ENCODE assay signal across 8 cellular contexts in genomic region chr3:172836390-172836997, GRCh38.
A peak's percentile ranks its signal among the peaks of the same experiment; 100 is the strongest.
DNase-seq lines count a peak whose midpoint lies in the region; ATAC-seq, FAIRE-seq and TF ChIP-seq lines count a peak whose summit lies in the region.

No MANE protein-coding gene starts in this region.

- H3K4me1 ChIP-seq in K562 (replicated peaks in 1 of 2; ENCODE audit: control insufficient read depth in 2 of 2, insufficient read depth in 2 of 2, low read length in 2 of 2) = peaks cover 0 to 4% of the 10 kb centered on the region in 2 experiments; a peak in 1 of 5 replicates

- CTCF ChIA-PET in K562 (lab: Yijun Ruan, JAX; ENCODE audit: low intra/inter-chr PET ratio) = interaction anchor here (0.6 kb wide), 1 partner anchor 14 kb away, joined by 3 read pairs; no protein-coding TSS in a partner anchor

- no peak overlapping the region for H3K27ac Mint-ChIP-seq in activated T-cell treated with anti-CD3 and anti-CD28 coated beads, Interleukin-2, amount 50 U/mL, for 72 hours

- no peak overlapping the region for H3K4me3 Mint-ChIP-seq in activated T-cell treated with anti-CD3 and anti-CD28 coated beads, Interleukin-2, amount 50 U/mL, for 72 hours

- H3K27ac ChIP-seq in K562 (ENCODE audit: extremely low read depth, low read depth, low read length) = no peak overlapping the region

- H3K79me2 ChIP-seq in K562 (ENCODE audit: control insufficient read depth, insufficient read depth, low read length) = no peaks in the 10 kb centered on the region

- DNase-seq in activated T-cell treated with anti-CD3 and anti-CD28 coated beads, Interleukin-2, amount 50 U/mL, for 72 hours = peak; percentile 9 to 13
- no peak for DNase-seq in activated T-cell treated with anti-CD3 and anti-CD28 coated beads, Interleukin-2, amount 50 U/mL, for 48 hours
- DNase-seq in NCI-H2227 treated with DMSO at 0.1 percent for 48 hours (lab: John Stamatoyannopoulos, UW) (peak; percentile 46), K562 (ENCODE audit: extremely low read depth in 1 of 4, low spot score in 3 of 4) (peak; percentile 23 to 76 (median 30)), kidney epithelial cell (ENCODE audit: low read depth) (no peak), amniotic stem cell (lab: John Stamatoyannopoulos, UW) (no peak)

- WGBS in K562 (ENCODE audit: insufficient coverage, low coverage, missing lambda C conversion rate) = 20% methylated on average over 6 of the region's 6 CpGs

- no peaks in the 10 kb centered on the region for H3K36me3 ChIP-seq in K562 (ENCODE audit: control insufficient read depth, insufficient read depth, low read length)
- H3K36me3 ChIP-seq in kidney epithelial cell (ENCODE audit: control insufficient read depth, insufficient read depth, low read length) = no peaks in the 10 kb centered on the region

- POLR2A ChIA-PET in K562 (lab: Yijun Ruan, JAX) = interaction anchor here (1.1 kb wide), 1 partner anchor 9 kb away, joined by 3 read pairs; no protein-coding TSS in a partner anchor

- H3K4me3 ChIP-seq in K562 (no peak overlapping the region), kidney epithelial cell (ENCODE audit: low read depth, low read length) (no peak overlapping the region)

- peak; percentile 76 to 89 for TF ChIP-seq RAD21 in K562 (CRISPR knock-in tag; conservative IDR thresholded peaks at IDR 0.05 in 1 of 2, IDR thresholded peaks at IDR 0.05 in 1 of 2)

- H3K27me3 ChIP-seq in K562 (ENCODE audit: control insufficient read depth in 2 of 2, insufficient read depth in 2 of 2, low read length in 2 of 2) (no peaks in the 10 kb centered on the region), kidney epithelial cell (ENCODE audit: control insufficient read depth, insufficient read depth, low read length) (no peaks in the 10 kb centered on the region)

- no peak for TF ChIP-seq EP300 in K562 (IDR thresholded peaks at IDR 0.05; ENCODE audit: low read length)

- no peaks in the 10 kb centered on the region for H4K20me1 ChIP-seq in K562 (replicated peaks; ENCODE audit: control insufficient read depth, insufficient read depth, low read length)

- ATAC-seq in activated T-cell treated with anti-CD3 and anti-CD28 coated beads, Interleukin-2, amount 50 U/mL, for 72 hours (replicated peaks in 1 of 2) = no peak
- ATAC-seq in HG02884 (IDR thresholded peaks at IDR 0.05; ENCODE audit: unreplicated experiment) = peak; percentile 65
- ATAC-seq in K562 = peak; percentile 89
- no peak for ATAC-seq in HG02970 (IDR thresholded peaks at IDR 0.05; ENCODE audit: low FRiP score, unreplicated experiment)

- no TSS peak for BruUV-seq in K562 (replicated peaks; lab: Mats Ljungman, UMichigan)

- TF ChIP-seq POLR2A in K562 (conservative IDR thresholded peaks at IDR 0.05) = no peak

- in situ Hi-C loops in K562 (cut with MboI) = no loop called here

- peak; percentile 83 for FAIRE-seq in K562 (lab: Jason Lieb, UNC)

- TF ChIP-seq CTCF in K562 (IDR thresholded peaks at IDR 0.05 in 2 of 3, conservative IDR thresholded peaks at IDR 0.05 in 1 of 3; ENCODE audit: insufficient read depth in 2 of 3, low read depth in 1 of 3, low read length in 3 of 3) (peak; percentile 37 to 73 (median 65); a peak in 5 of 6 replicates), kidney epithelial cell (IDR thresholded peaks at IDR 0.05; ENCODE audit: insufficient read depth, low read length, poor library complexity, severe bottlenecking) (peak; percentile 80)

- no peak overlapping the region for H3K4me2 ChIP-seq in K562 (ENCODE audit: insufficient read depth, low read length)

- H3K9me3 Mint-ChIP-seq in activated T-cell treated with anti-CD3 and anti-CD28 coated beads, Interleukin-2, amount 50 U/mL, for 72 hours = no peaks in the 10 kb centered on the region

- no peaks in the 10 kb centered on the region for H3K36me3 Mint-ChIP-seq in activated T-cell treated with anti-CD3 and anti-CD28 coated beads, Interleukin-2, amount 50 U/mL, for 72 hours (ENCODE audit: insufficient read depth in 2 of 2)

- H2AFZ ChIP-seq in K562 (ENCODE audit: low read depth, low read length) = peak overlapping the region; percentile 57

- no peaks in the 10 kb centered on the region for H3K4me1 Mint-ChIP-seq in activated T-cell treated with anti-CD3 and anti-CD28 coated beads, Interleukin-2, amount 50 U/mL, for 72 hours (ENCODE audit: low read depth)

- H3K9ac ChIP-seq in K562 (ENCODE audit: insufficient read depth in 1 of 2, low read depth in 2 of 2, low read length in 2 of 2) = no peak overlapping the region

- no peaks in the 10 kb centered on the region for H3K9me1 ChIP-seq in K562 (ENCODE audit: control insufficient read depth, insufficient read depth, low read length)

- H3K27me3 Mint-ChIP-seq in activated T-cell treated with anti-CD3 and anti-CD28 coated beads, Interleukin-2, amount 50 U/mL, for 72 hours (ENCODE audit: low read depth) = peaks cover 12% of the 10 kb centered on the region

- intact Hi-C loops in K562 (cut with micrococcal nuclease) = loop anchor here (1.0 to 10.0 kb wide), 4 partner anchors 76 to 438 kb away; no protein-coding TSS in a partner anchor

- H3K9me3 ChIP-seq in K562 (replicated peaks; ENCODE audit: control insufficient read depth, insufficient read depth, low read depth, low read length) = no peaks in the 10 kb centered on the region

TF ChIP-seq in K562, 482 proteins besides CTCF, POLR2A, EP300 and RAD21 (continues in another document):
- no peak for TF ChIP-seq GATAD2A (IDR thresholded peaks at IDR 0.05)
- TF ChIP-seq ZNF239 (CRISPR knock-in tag; IDR thresholded peaks at IDR 0.05) = no peak
- peak; percentile 62 for TF ChIP-seq SMC3 (conservative IDR thresholded peaks at IDR 0.05; ENCODE audit: insufficient read depth, low read depth, low read length)
- TF ChIP-seq THAP12 (CRISPR knock-in tag; IDR thresholded peaks at IDR 0.05) = no peak
- no peak for TF ChIP-seq SMARCC2 (IDR thresholded peaks at IDR 0.05; ENCODE audit: low read depth)
- TF ChIP-seq PRMT5 (CRISPR knock-in tag; IDR thresholded peaks at IDR 0.05) = no peak
- no peak for TF ChIP-seq TCF7L2 (IDR thresholded peaks at IDR 0.05; ENCODE audit: low read depth, low read length)
- TF ChIP-seq SRSF3 (IDR thresholded peaks at IDR 0.05; ENCODE audit: insufficient read depth, low read length) = no peak
- TF ChIP-seq RFX1 (IDR thresholded peaks at IDR 0.05) = no peak
- TF ChIP-seq MCM2 (IDR thresholded peaks at IDR 0.05; ENCODE audit: low read depth) = no peak
- no peak for TF ChIP-seq STAT5A (IDR thresholded peaks at IDR 0.05; ENCODE audit: borderline replicate concordance, low read length)
- TF ChIP-seq ZNF551 (CRISPR knock-in tag; IDR thresholded peaks at IDR 0.05) = no peak
- no peak for TF ChIP-seq IRF2 (CRISPR knock-in tag; IDR thresholded peaks at IDR 0.05)
- no peak for TF ChIP-seq EP400 (IDR thresholded peaks at IDR 0.05)
- TF ChIP-seq ZEB2 (IDR thresholded peaks at IDR 0.05) = no peak
- no peak for TF ChIP-seq SREBF1 (IDR thresholded peaks at IDR 0.05; ENCODE audit: borderline replicate concordance, low read depth, low read length)
- no peak for TF ChIP-seq ZFX (CRISPR knock-in tag; IDR thresholded peaks at IDR 0.05)
- TF ChIP-seq RBM15 (IDR thresholded peaks at IDR 0.05; ENCODE audit: insufficient read depth, low read length) = no peak
- TF ChIP-seq RCOR1 (IDR thresholded peaks at IDR 0.05; ENCODE audit: borderline replicate concordance in 1 of 2, low read depth in 2 of 2, low read length in 2 of 2) = peak in 1 of 2 experiments; percentile 70; a peak in 1 of 4 replicates

Comparison
In these comparisons a context has a peak if more than half of its experiments do, and no peak if none do; other contexts are left out.
1. DNase-seq: peak in activated T-cell treated with anti-CD3 and anti-CD28 coated beads, Interleukin-2, amount 50 U/mL, for 72 hours (2 of 2), NCI-H2227 treated with DMSO at 0.1 percent for 48 hours (single experiment) and K562 (4 of 4); none in activated T-cell treated with anti-CD3 and anti-CD28 coated beads, Interleukin-2, amount 50 U/mL, for 48 hours (0 of 2), kidney epithelial cell (single experiment) and amniotic stem cell (single experiment).
2. ATAC-seq: peak in HG02884 (single experiment) and K562 (single experiment); none in activated T-cell treated with anti-CD3 and anti-CD28 coated beads, Interleukin-2, amount 50 U/mL, for 72 hours (0 of 2) and HG02970 (single experiment).